In the genomic region with DNA sequence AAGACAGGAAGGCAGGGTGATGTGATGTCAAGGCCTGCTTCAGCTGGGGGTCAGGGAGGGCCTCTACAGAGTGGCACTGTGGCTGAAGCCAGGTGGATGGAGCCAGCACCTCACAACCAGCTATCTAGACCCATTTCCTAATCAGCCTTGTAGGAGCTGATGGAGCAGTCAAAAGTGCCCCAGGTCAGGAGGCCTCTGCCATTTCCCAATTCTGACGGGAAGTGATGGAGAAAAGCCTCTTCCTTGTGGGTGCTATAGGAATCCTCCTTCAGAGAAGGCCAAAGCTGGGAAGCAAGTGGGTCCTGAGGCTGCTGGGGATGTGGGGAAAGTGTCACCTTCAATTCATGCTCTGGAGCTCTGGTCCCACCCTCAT, we compare ENCODE assay signal across 22 cellular contexts.
"Had no signal": no experiment of that assay in that cellular context is flagged by ENCODE, and none has a peak within 500 bp of the region (broad histone marks: within the 10 kb centered on the region; RNA-seq: fewer than 3 reads in every experiment).

No MANE protein-coding gene starts in this region.

- H3K36me3 Mint-ChIP-seq: mesothelial cell of epicardium, naive B cell had no signal

- DNase-seq: activated CD4-positive, alpha-beta memory T cell treated with anti-CD3 and anti-CD28 coated beads, Interleukin-2, amount 10 ng/mL, durations not matched to agents 7 days and 5 days; activated CD4-positive, alpha-beta T cell treated with anti-CD3 and anti-CD28 coated beads, Interleukin-2, amount 10 ng/mL, durations not matched to agents 7 days and 5 days; activated CD4-positive, CD25-positive, alpha-beta regulatory T cell treated with anti-CD3 and anti-CD28 coated beads, Interleukin-2, amount 50 U/mL, for 72 hours; activated CD8-positive, alpha-beta memory T cell treated with anti-CD3 and anti-CD28 coated beads, Interleukin-2, amount 50 U/mL, for 48 hours; activated gamma-delta T cell treated with Interleukin-2 at 50 U/mL for 16 hours; activated naive CD4-positive, alpha-beta T cell treated with anti-CD3 and anti-CD28 coated beads, Interleukin-2, amount 50 U/mL, for 16 hours; activated T-cell treated with anti-CD3 and anti-CD28 coated beads, Interleukin-2, amount 50 U/mL, for 24 hours; amniotic stem cell; heart right ventricle; naive B cell; occipital lobe; right cardiac atrium; stimulated activated CD4-positive, alpha-beta T cell treated with anti-CD3 and anti-CD28 coated beads, Interleukin-2, amount 100 ng/mL, for 48 hours; stimulated activated naive CD4-positive, alpha-beta T cell treated with Interleukin-2 at 50 U/mL for 16 hours; T-helper 9 cell had no signal

- H3K27me3 Mint-ChIP-seq: activated CD4-positive, alpha-beta memory T cell treated with anti-CD3 and anti-CD28 coated beads, Interleukin-2, amount 10 ng/mL, durations not matched to agents 7 days and 5 days; activated CD4-positive, alpha-beta T cell treated with anti-CD3 and anti-CD28 coated beads, Interleukin-2, amount 10 ng/mL, durations not matched to agents 7 days and 5 days; activated T-cell treated with anti-CD3 and anti-CD28 coated beads, Interleukin-2, amount 50 U/mL, for 24 hours; activated T-helper 17 cell treated with anti-CD3 and anti-CD28 coated beads, Interleukin-2, amount 50 U/mL, for 72 hours; naive B cell had no signal

- H3K27ac Mint-ChIP-seq: activated CD4-positive, alpha-beta memory T cell treated with anti-CD3 and anti-CD28 coated beads, Interleukin-2, amount 10 ng/mL, durations not matched to agents 7 days and 5 days; activated CD4-positive, alpha-beta T cell treated with anti-CD3 and anti-CD28 coated beads, Interleukin-2, amount 10 ng/mL, durations not matched to agents 7 days and 5 days; activated T-cell treated with anti-CD3 and anti-CD28 coated beads, Interleukin-2, amount 50 U/mL, for 24 hours; activated T-helper 17 cell treated with anti-CD3 and anti-CD28 coated beads, Interleukin-2, amount 50 U/mL, for 72 hours; mesothelial cell of epicardium; naive B cell; T-helper 1 cell treated with Interleukin-12 subunit alpha and Interleukin-12 subunit beta and Interleukin-4 antibody, amounts not matched to agents 30 μg/mL and 1 μg/mL, for 36 hours had no signal

- H3K36me3 ChIP-seq: brain microvascular endothelial cell, heart right ventricle, thoracic aorta had no signal

- H3K27ac ChIP-seq: brain microvascular endothelial cell, thoracic aorta had no signal

- H3K4me1 Mint-ChIP-seq: naive B cell had no signal

- H3K4me3 ChIP-seq: coronary artery, heart right ventricle, thoracic aorta had no signal

- H3K4me3 Mint-ChIP-seq: activated CD4-positive, alpha-beta memory T cell treated with anti-CD3 and anti-CD28 coated beads, Interleukin-2, amount 10 ng/mL, durations not matched to agents 7 days and 5 days; activated CD4-positive, alpha-beta T cell treated with anti-CD3 and anti-CD28 coated beads, Interleukin-2, amount 10 ng/mL, durations not matched to agents 7 days and 5 days; activated T-cell treated with anti-CD3 and anti-CD28 coated beads, Interleukin-2, amount 50 U/mL, for 24 hours; activated T-helper 17 cell treated with anti-CD3 and anti-CD28 coated beads, Interleukin-2, amount 50 U/mL, for 72 hours; mesothelial cell of epicardium; neural crest cell; T-helper 1 cell treated with Interleukin-12 subunit alpha and Interleukin-12 subunit beta and Interleukin-4 antibody, amounts not matched to agents 30 μg/mL and 1 μg/mL, for 36 hours had no signal

- H3K9me3 ChIP-seq: heart right ventricle, thoracic aorta had no signal

- H3K9me3 Mint-ChIP-seq: activated CD4-positive, alpha-beta memory T cell treated with anti-CD3 and anti-CD28 coated beads, Interleukin-2, amount 10 ng/mL, durations not matched to agents 7 days and 5 days; activated CD4-positive, alpha-beta T cell treated with anti-CD3 and anti-CD28 coated beads, Interleukin-2, amount 10 ng/mL, durations not matched to agents 7 days and 5 days; activated T-cell treated with anti-CD3 and anti-CD28 coated beads, Interleukin-2, amount 50 U/mL, for 24 hours; activated T-helper 17 cell treated with anti-CD3 and anti-CD28 coated beads, Interleukin-2, amount 50 U/mL, for 72 hours; mesothelial cell of epicardium; naive B cell; neural crest cell; T-helper 1 cell treated with Interleukin-12 subunit alpha and Interleukin-12 subunit beta and Interleukin-4 antibody, amounts not matched to agents 30 μg/mL and 1 μg/mL, for 36 hours had no signal

- H3K27me3 ChIP-seq: brain microvascular endothelial cell, heart right ventricle had no signal
